22 cellular contexts compared by ENCODE assay signal in genomic region chr21:27582246-27582945, GRCh38.
"Had no signal": no experiment of that assay in that cellular context is flagged by ENCODE, and none has a peak within 500 bp of the region (broad histone marks: within the 10 kb centered on the region; RNA-seq: fewer than 3 reads in every experiment).

No MANE protein-coding gene starts in this region.

- H3K4me1 Mint-ChIP-seq: activated CD4-positive, alpha-beta T cell treated with anti-CD3 and anti-CD28 coated beads for 36 hours; activated CD8-positive, alpha-beta memory T cell treated with anti-CD3 and anti-CD28 coated beads, Interleukin-2, amount 10 ng/mL, durations not matched to agents 7 days and 5 days; activated naive CD4-positive, alpha-beta T cell treated with anti-CD3 and anti-CD28 coated beads, Interleukin-2, amount 10 ng/mL, durations not matched to agents 7 days and 5 days; natural killer cell had no signal

- H3K36me3 Mint-ChIP-seq: activated CD4-positive, alpha-beta memory T cell treated with anti-CD3 and anti-CD28 coated beads for 36 hours; activated CD8-positive, alpha-beta memory T cell treated with anti-CD3 and anti-CD28 coated beads, Interleukin-2, amount 10 ng/mL, durations not matched to agents 7 days and 5 days; activated naive CD4-positive, alpha-beta T cell treated with anti-CD3 and anti-CD28 coated beads, Interleukin-2, amount 10 ng/mL, durations not matched to agents 7 days and 5 days; natural killer cell had no signal

- H3K27me3 ChIP-seq: adrenal gland, left lung, neutrophil, transverse colon had no signal

- H3K36me3 ChIP-seq: adrenal gland, left lung, neutrophil, transverse colon had no signal

- ATAC-seq: activated CD4-positive, alpha-beta T cell treated with anti-CD3 and anti-CD28 coated beads for 36 hours; activated CD8-positive, alpha-beta memory T cell treated with anti-CD3 and anti-CD28 coated beads, Interleukin-2, amount 10 ng/mL, durations not matched to agents 7 days and 5 days; left lung; natural killer cell had no signal

- H3K9me3 Mint-ChIP-seq: T-helper 1 cell treated with Interleukin-12 subunit alpha and Interleukin-12 subunit beta and Interleukin-4 antibody, amounts not matched to agents 30 μg/mL and 1 μg/mL, for 36 hours had no signal

- H3K4me3 ChIP-seq: adrenal gland, left lung, skin epidermis, transverse colon had no signal

- H3K27ac Mint-ChIP-seq: activated CD4-positive, alpha-beta memory T cell treated with anti-CD3 and anti-CD28 coated beads for 36 hours; activated CD4-positive, alpha-beta T cell treated with anti-CD3 and anti-CD28 coated beads for 36 hours; activated CD8-positive, alpha-beta memory T cell treated with anti-CD3 and anti-CD28 coated beads, Interleukin-2, amount 10 ng/mL, durations not matched to agents 7 days and 5 days; activated naive CD4-positive, alpha-beta T cell treated with anti-CD3 and anti-CD28 coated beads, Interleukin-2, amount 10 ng/mL, durations not matched to agents 7 days and 5 days; activated T-helper 2 cell treated with anti-CD3 and anti-CD28 coated beads, Interferon-gamma antibody, Interleukin-2, Interleukin-4, amounts not matched to agents 10 μg/mL and 5 μg/mL and 100 μg/mL, durations not matched to agents 14 hours and 24 hours and 36 hours; natural killer cell; T-helper 1 cell treated with Interleukin-12 subunit alpha and Interleukin-12 subunit beta and Interleukin-4 antibody, amounts not matched to agents 30 μg/mL and 1 μg/mL, for 36 hours had no signal

- DNase-seq: activated CD4-positive, alpha-beta memory T cell treated with anti-CD3 and anti-CD28 coated beads for 36 hours; activated CD4-positive, alpha-beta T cell treated with anti-CD3 and anti-CD28 coated beads for 36 hours; activated CD8-positive, alpha-beta memory T cell treated with anti-CD3 and anti-CD28 coated beads, Interleukin-2, amount 10 ng/mL, durations not matched to agents 7 days and 5 days; activated naive CD4-positive, alpha-beta T cell treated with anti-CD3 and anti-CD28 coated beads, Interleukin-2, amount 10 ng/mL, durations not matched to agents 7 days and 5 days; activated T-cell treated with anti-CD3 and anti-CD28 coated beads, Interleukin-2, amount 50 U/mL, for 1 hour; adrenal gland; central memory CD4-positive, alpha-beta T cell; cortex of kidney; effector CD4-positive, alpha-beta T cell; islet precursor cell; left lung; natural killer cell; posterior cingulate gyrus; retina; stimulated activated CD4-positive, alpha-beta T cell treated with anti-CD3 and anti-CD28 coated beads, Interleukin-4, amount 100 ng/mL, for 4 hours; stimulated activated CD8-positive, alpha-beta memory T cell treated with anti-CD3 and anti-CD28 coated beads, Interleukin-4, amount 100 ng/mL, for 48 hours; stimulated activated naive CD4-positive, alpha-beta T cell treated with Interleukin-2 at 50 U/mL for 16 hours; transverse colon had no signal

- H3K27me3 Mint-ChIP-seq: activated CD4-positive, alpha-beta memory T cell treated with anti-CD3 and anti-CD28 coated beads for 36 hours; activated CD4-positive, alpha-beta T cell treated with anti-CD3 and anti-CD28 coated beads for 36 hours; activated CD8-positive, alpha-beta memory T cell treated with anti-CD3 and anti-CD28 coated beads, Interleukin-2, amount 10 ng/mL, durations not matched to agents 7 days and 5 days; activated naive CD4-positive, alpha-beta T cell treated with anti-CD3 and anti-CD28 coated beads, Interleukin-2, amount 10 ng/mL, durations not matched to agents 7 days and 5 days had no signal

- H3K4me3 Mint-ChIP-seq: activated CD4-positive, alpha-beta memory T cell treated with anti-CD3 and anti-CD28 coated beads for 36 hours; activated CD4-positive, alpha-beta T cell treated with anti-CD3 and anti-CD28 coated beads for 36 hours; activated CD8-positive, alpha-beta memory T cell treated with anti-CD3 and anti-CD28 coated beads, Interleukin-2, amount 10 ng/mL, durations not matched to agents 7 days and 5 days; activated naive CD4-positive, alpha-beta T cell treated with anti-CD3 and anti-CD28 coated beads, Interleukin-2, amount 10 ng/mL, durations not matched to agents 7 days and 5 days; natural killer cell; T-helper 1 cell treated with Interleukin-12 subunit alpha and Interleukin-12 subunit beta and Interleukin-4 antibody, amounts not matched to agents 30 μg/mL and 1 μg/mL, for 36 hours had no signal

- H3K4me1 ChIP-seq: adrenal gland, left lung, transverse colon had no signal

- H3K9me3 ChIP-seq: adrenal gland, left lung, neutrophil, transverse colon had no signal

- H3K27ac ChIP-seq: adrenal gland, left lung, neutrophil, transverse colon had no signal
